ENCODE assay signal across 1 cellular context in the genomic region with DNA sequence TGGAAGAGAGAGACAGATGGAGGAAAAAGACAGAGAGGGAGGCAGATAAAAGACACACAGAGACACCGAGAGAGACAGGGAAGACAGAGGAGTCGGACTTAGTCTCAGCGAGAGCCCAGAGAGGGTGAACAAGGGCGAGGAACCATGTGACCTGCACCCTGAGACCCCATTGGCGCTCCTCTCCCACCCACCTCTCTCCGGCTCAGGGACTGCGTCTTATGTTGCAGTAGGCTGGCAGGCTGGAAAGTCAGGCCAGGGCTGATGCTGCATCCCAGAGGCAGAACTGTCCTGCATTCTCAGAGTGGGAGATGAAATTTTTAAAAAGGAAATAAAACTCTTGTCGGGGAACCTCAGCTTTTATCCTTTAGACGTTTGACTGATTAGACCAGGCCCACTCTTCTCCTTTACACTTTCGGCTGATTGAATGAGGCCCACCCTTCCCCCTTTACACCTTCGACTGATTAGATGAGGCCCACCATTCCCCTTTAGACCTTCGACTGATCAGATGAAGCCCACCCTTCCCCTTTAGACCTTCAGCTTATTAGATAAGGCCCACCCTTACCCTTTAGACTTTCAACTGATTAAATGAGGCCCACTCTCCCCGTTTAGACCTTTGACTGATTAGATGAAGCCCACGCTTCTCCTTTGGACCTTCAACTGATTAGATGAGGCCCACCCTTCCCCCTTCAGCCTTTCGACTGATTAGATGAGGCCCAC.
TF ChIP-seq lines count a peak whose summit lies in the region.

No MANE protein-coding gene starts in this region.

TF ChIP-seq in HEK293T, 16 proteins besides CTCF, POLR2A, EP300 and RAD21:
- TF ChIP-seq FOXM1 (IDR thresholded peaks at IDR 0.05; ENCODE audit: borderline replicate concordance) (peak; percentile 95), PKNOX1 (IDR thresholded peaks at IDR 0.05) (no peak), FOXA1 (IDR thresholded peaks at IDR 0.05) (no peak), LEF1 (IDR thresholded peaks at IDR 0.05; ENCODE audit: borderline replicate concordance) (no peak), BHLHE40 (IDR thresholded peaks at IDR 0.05; ENCODE audit: borderline replicate concordance) (no peak)
